In the genomic region with DNA sequence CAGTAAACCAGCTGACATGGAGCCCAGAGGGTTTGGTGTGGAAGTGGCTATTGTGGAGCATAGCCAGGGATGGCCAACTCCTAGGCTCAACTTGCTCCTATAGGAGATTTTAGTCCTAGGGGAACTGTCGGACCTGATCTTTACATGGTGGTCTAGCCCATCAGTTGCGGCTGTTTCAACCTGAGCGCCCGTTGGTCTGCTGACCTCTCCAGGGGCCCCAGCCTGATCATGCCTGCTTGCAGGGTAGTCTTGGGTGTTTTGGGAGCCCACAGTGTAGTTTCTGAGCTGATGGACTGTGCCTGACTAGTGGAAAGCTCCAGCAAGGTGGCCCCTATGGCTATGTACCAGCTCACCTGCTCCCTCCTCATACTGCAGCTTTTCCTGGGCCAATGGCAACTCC, we compare ENCODE assay signal across 3 cellular contexts.
"Had no signal": no experiment of that assay in that cellular context is flagged by ENCODE, and none has a peak within 500 bp of the region (broad histone marks: within the 10 kb centered on the region; RNA-seq: fewer than 3 reads in every experiment).

No MANE protein-coding gene starts in this region.

- ATAC-seq: GM12878 had no signal

- DNase-seq: GDM1, GF-D8 had no signal

- H3K4me3 ChIP-seq: GM12878 had no signal
